Comparison of ENCODE assay signal across 15 cellular contexts in genomic region chr10:13943735-13944398, GRCh38.
"Had no signal": no experiment of that assay in that cellular context is flagged by ENCODE, and none has a peak within 500 bp of the region (broad histone marks: within the 10 kb centered on the region; RNA-seq: fewer than 3 reads in every experiment).

No MANE protein-coding gene starts in this region.

- H3K36me3 Mint-ChIP-seq: natural killer cell treated with Interleukin-12 subunit alpha and Interleukin-12 subunit beta and Interleukin-15 and Interleukin-18, amount 100 ng/mL, for 72 hours; T-cell had no signal

- ATAC-seq: left lung; natural killer cell treated with Interleukin-12 subunit alpha and Interleukin-12 subunit beta and Interleukin-15 and Interleukin-18, amount 100 ng/mL, for 72 hours; psoas muscle; T-cell had no signal

- H3K4me3 Mint-ChIP-seq: activated naive CD4-positive, alpha-beta T cell treated with anti-CD3 and anti-CD28 coated beads for 36 hours; natural killer cell treated with Interleukin-12 subunit alpha and Interleukin-12 subunit beta and Interleukin-15 and Interleukin-18, amount 100 ng/mL, for 72 hours; stimulated activated naive CD8-positive, alpha-beta T cell treated with anti-CD3 and anti-CD28 coated beads, Interleukin-15, Interleukin-2, amounts not matched to agents 100 ng/mL and 50 ng/mL, for 24 hours; T-cell had no signal

- H3K27me3 ChIP-seq: esophagus muscularis mucosa, left lung, suprapubic skin had no signal

- H3K9me3 Mint-ChIP-seq: activated T-helper 2 cell treated with anti-CD3 and anti-CD28 coated beads, Interferon-gamma antibody, Interleukin-2, Interleukin-4, amounts not matched to agents 10 μg/mL and 5 μg/mL and 100 μg/mL, durations not matched to agents 14 hours and 24 hours and 36 hours; natural killer cell treated with Interleukin-12 subunit alpha and Interleukin-12 subunit beta and Interleukin-15 and Interleukin-18, amount 100 ng/mL, for 72 hours; T-cell had no signal

- H3K4me3 ChIP-seq: esophagus muscularis mucosa, left lung, psoas muscle, suprapubic skin had no signal

- H3K27ac ChIP-seq: esophagus muscularis mucosa, left lung, psoas muscle, suprapubic skin had no signal

- H3K36me3 ChIP-seq: esophagus muscularis mucosa, left lung, suprapubic skin had no signal

- H3K27ac Mint-ChIP-seq: activated naive CD4-positive, alpha-beta T cell treated with anti-CD3 and anti-CD28 coated beads for 36 hours; activated T-helper 2 cell treated with anti-CD3 and anti-CD28 coated beads, Interferon-gamma antibody, Interleukin-2, Interleukin-4, amounts not matched to agents 10 μg/mL and 5 μg/mL and 100 μg/mL, durations not matched to agents 14 hours and 24 hours and 36 hours; natural killer cell treated with Interleukin-12 subunit alpha and Interleukin-12 subunit beta and Interleukin-15 and Interleukin-18, amount 100 ng/mL, for 72 hours; stimulated activated naive CD8-positive, alpha-beta T cell treated with anti-CD3 and anti-CD28 coated beads, Interleukin-15, Interleukin-2, amounts not matched to agents 100 ng/mL and 50 ng/mL, for 24 hours; T-cell had no signal

- H3K9me3 ChIP-seq: esophagus muscularis mucosa, left lung, psoas muscle, suprapubic skin had no signal

- DNase-seq: activated CD4-positive, alpha-beta T cell treated with anti-CD3 and anti-CD28 coated beads, Interleukin-2, amount 50 U/mL, for 48 hours; activated CD4-positive, CD25-positive, alpha-beta regulatory T cell treated with anti-CD3 and anti-CD28 coated beads, Interleukin-2, amount 50 U/mL, for 72 hours; activated naive CD4-positive, alpha-beta T cell treated with anti-CD3 and anti-CD28 coated beads for 36 hours; hippocampal formation; kidney; left lung; psoas muscle; T-cell; T1000; trophoblast cell had no signal

- H3K4me1 ChIP-seq: left lung, psoas muscle had no signal

- H3K27me3 Mint-ChIP-seq: stimulated activated naive CD8-positive, alpha-beta T cell treated with anti-CD3 and anti-CD28 coated beads, Interleukin-15, Interleukin-2, amounts not matched to agents 100 ng/mL and 50 ng/mL, for 24 hours had no signal
